ENCODE assay signal across 9 cellular contexts in genomic region chr6:7053125-7053784, GRCh38. TPM values are rescaled to one million over a fixed set of nuclear protein-coding genes. Genes with fewer than 3 reads are reported as not detected.
DNase-seq lines count a peak whose midpoint lies in the region; ATAC-seq, FAIRE-seq and TF ChIP-seq lines count a peak whose summit lies in the region.
"Had no signal": no experiment of that assay in that cellular context is flagged by ENCODE, and none has a peak within 500 bp of the region (broad histone marks: within the 10 kb centered on the region; RNA-seq: fewer than 3 reads in every experiment).

No MANE protein-coding gene starts in this region.

- BruUV-seq in MCF 10A (replicated peaks; lab: Mats Ljungman, UMichigan): no TSS peak
- no TSS peak for BruUV-seq in mammary epithelial cell (replicated peaks; lab: Mats Ljungman, UMichigan)

- no peak overlapping the region for H2AFZ ChIP-seq in mammary epithelial cell (ENCODE audit: low read depth, low read length)

- no peaks in the 10 kb centered on the region for H3K79me2 ChIP-seq in mammary epithelial cell (ENCODE audit: insufficient read depth, low read length)

- H3K27me3 Mint-ChIP-seq in MCF 10A (ENCODE audit: insufficient read depth, unreplicated experiment) (no peaks in the 10 kb centered on the region), naive B cell (no peaks in the 10 kb centered on the region)
- peaks cover 52% of the 10 kb centered on the region for H3K27me3 Mint-ChIP-seq in activated T-helper 2 cell treated with anti-CD3 and anti-CD28 coated beads, Interferon-gamma antibody, Interleukin-2, Interleukin-4, amounts not matched to agents 10 μg/mL and 5 μg/mL and 100 μg/mL, durations not matched to agents 14 hours and 24 hours and 36 hours (ENCODE audit: low read depth)

- H3K4me1 Mint-ChIP-seq in MCF 10A (ENCODE audit: insufficient read depth, unreplicated experiment) (peaks cover 35% of the 10 kb centered on the region), naive B cell (peaks cover 11 to 20% (median 15%) of the 10 kb centered on the region in 3 donors)
- peaks cover 2% of the 10 kb centered on the region for H3K4me1 Mint-ChIP-seq in activated T-helper 2 cell treated with anti-CD3 and anti-CD28 coated beads, Interferon-gamma antibody, Interleukin-2, Interleukin-4, amounts not matched to agents 10 μg/mL and 5 μg/mL and 100 μg/mL, durations not matched to agents 14 hours and 24 hours and 36 hours (ENCODE audit: low read depth)

- peaks cover 4% of the 10 kb centered on the region for H3K27me3 ChIP-seq in mammary epithelial cell (ENCODE audit: insufficient read depth, low read length)
- H3K27me3 ChIP-seq in upper lobe of right lung: no peaks in the 10 kb centered on the region

- no peak for FAIRE-seq in H54 (lab: Jason Lieb, UNC)

- no peaks in the 10 kb centered on the region for H3K9me3 Mint-ChIP-seq in MCF 10A (ENCODE audit: unreplicated experiment)
- no peaks in the 10 kb centered on the region for H3K9me3 Mint-ChIP-seq in naive B cell
- H3K9me3 Mint-ChIP-seq in activated T-helper 2 cell treated with anti-CD3 and anti-CD28 coated beads, Interferon-gamma antibody, Interleukin-2, Interleukin-4, amounts not matched to agents 10 μg/mL and 5 μg/mL and 100 μg/mL, durations not matched to agents 14 hours and 24 hours and 36 hours: no peaks in the 10 kb centered on the region

- intact Hi-C loops in MCF 10A (cut with micrococcal nuclease): loop anchor here (10.0 kb wide), 1 partner anchor 268 kb away; no protein-coding TSS in a partner anchor
- intact Hi-C loops in mammary epithelial cell (cut with micrococcal nuclease): no loop called here
- intact Hi-C loops in upper lobe of right lung (cut with DNase I): no loop called here
- intact Hi-C loops in activated T-helper 2 cell treated with anti-CD3 and anti-CD28 coated beads, Interferon-gamma antibody, Interleukin-2, Interleukin-4, amounts not matched to agents 10 μg/mL and 5 μg/mL and 100 μg/mL, durations not matched to agents 14 hours and 24 hours and 36 hours (cut with micrococcal nuclease): loop anchor here (5.0 kb wide), 1 partner anchor 54 kb away; the partner anchor contains the start of gene RREB1

- H3K27ac ChIP-seq in mammary epithelial cell (ENCODE audit: insufficient read depth, low read depth, low read length) (no peak overlapping the region), caudate nucleus (ENCODE audit: low read depth, low read length) (peak overlapping the region; percentile 11), upper lobe of right lung (peak overlapping the region; percentile 90)

- POLR2A ChIA-PET in MCF 10A (lab: Yijun Ruan, JAX): interaction anchor here (1.5 kb wide), 1 partner anchor 56 kb away, joined by 5 read pairs; no protein-coding TSS in a partner anchor

- dilution Hi-C loops in mammary epithelial cell (cut with HindIII; ENCODE audit: low sequenced_read_pairs): no loop called here

- TF ChIP-seq POLR2A in H54 (IDR thresholded peaks at IDR 0.05; ENCODE audit: low read depth, low read length): no peak

- H3K4me3 Mint-ChIP-seq in MCF 10A (ENCODE audit: unreplicated experiment): no peak overlapping the region
- peak overlapping the region; percentile 72 to 91 (median 84) for H3K4me3 Mint-ChIP-seq in naive B cell
- H3K4me3 Mint-ChIP-seq in activated T-helper 2 cell treated with anti-CD3 and anti-CD28 coated beads, Interferon-gamma antibody, Interleukin-2, Interleukin-4, amounts not matched to agents 10 μg/mL and 5 μg/mL and 100 μg/mL, durations not matched to agents 14 hours and 24 hours and 36 hours (ENCODE audit: low read depth): no peak overlapping the region

- no peaks in the 10 kb centered on the region for H3K36me3 ChIP-seq in mammary epithelial cell (ENCODE audit: insufficient read depth, low read length)
- no peaks in the 10 kb centered on the region for H3K36me3 ChIP-seq in upper lobe of right lung

- H4K20me1 ChIP-seq in mammary epithelial cell (ENCODE audit: insufficient read depth, low read length): no peaks in the 10 kb centered on the region

- ATAC-seq in naive B cell (ENCODE audit: low read depth in 2 of 2): no peak
- ATAC-seq in upper lobe of right lung: no peak

- H3K9ac ChIP-seq in mammary epithelial cell (ENCODE audit: insufficient read depth, low read length): no peak overlapping the region

- 93% methylated on average over 5 of the region's 5 CpGs for WGBS in mammary epithelial cell (ENCODE audit: low coverage, missing lambda C conversion rate)

- H3K4me3 ChIP-seq in mammary epithelial cell (replicated peaks in 1 of 3; ENCODE audit: insufficient read depth in 1 of 3, low read depth in 2 of 3, low read length in 3 of 3) (no peak overlapping the region), upper lobe of right lung (no peak overlapping the region)

- no peak overlapping the region for H3K4me2 ChIP-seq in mammary epithelial cell (ENCODE audit: insufficient read depth, low read depth, low read length)

- H3K27ac Mint-ChIP-seq in MCF 10A (ENCODE audit: low read depth, unreplicated experiment): peak overlapping the region; percentile 54
- H3K27ac Mint-ChIP-seq in naive B cell: peak overlapping the region in 3 of 6 donors; percentile 4 to 68 (median 14)
- no peak overlapping the region for H3K27ac Mint-ChIP-seq in activated T-helper 2 cell treated with anti-CD3 and anti-CD28 coated beads, Interferon-gamma antibody, Interleukin-2, Interleukin-4, amounts not matched to agents 10 μg/mL and 5 μg/mL and 100 μg/mL, durations not matched to agents 14 hours and 24 hours and 36 hours

- TF ChIP-seq CTCF in MCF 10A (IDR thresholded peaks at IDR 0.05; ENCODE audit: unreplicated experiment) (no peak), mammary epithelial cell (conservative IDR thresholded peaks at IDR 0.05 in 1 of 2, IDR thresholded peaks at IDR 0.05 in 1 of 2; ENCODE audit: extremely low read depth in 1 of 2, insufficient read depth in 1 of 2, low read depth in 1 of 2, low read length in 2 of 2) (no peak), upper lobe of right lung (IDR thresholded peaks at IDR 0.05) (no peak)

- DNase-seq in MCF 10A (ENCODE audit: unreplicated experiment): no peak
- no peak for DNase-seq in mammary epithelial cell
- no peak for DNase-seq in caudate nucleus (lab: John Stamatoyannopoulos, UW)
- no peak for DNase-seq in naive B cell
- no peak for DNase-seq in upper lobe of right lung
- DNase-seq in NCI-H69 (lab: John Stamatoyannopoulos, UW): no peak
- DNase-seq in H54 (ENCODE audit: insufficient read length, low spot score): no peak
- DNase-seq in activated T-helper 2 cell treated with anti-CD3 and anti-CD28 coated beads, Interferon-gamma antibody, Interleukin-2, Interleukin-4, amounts not matched to agents 10 μg/mL and 5 μg/mL and 100 μg/mL, durations not matched to agents 14 hours and 24 hours and 36 hours (ENCODE audit: low spot score): no peak
- DNase-seq: NCI-H1048 had no signal

- in situ Hi-C loops in mammary epithelial cell (cut with MboI; ENCODE audit: low sequenced_read_pairs in 2 of 2): no loop called here

- no peaks in the 10 kb centered on the region for H3K9me3 ChIP-seq in mammary epithelial cell (replicated peaks; ENCODE audit: insufficient read depth, low read length)
- no peaks in the 10 kb centered on the region for H3K9me3 ChIP-seq in upper lobe of right lung

- CTCF ChIA-PET in MCF 10A (lab: Yijun Ruan, JAX) (interaction anchor here (0.6 kb wide), 1 partner anchor 22 kb away, joined by 4 read pairs; no protein-coding TSS in a partner anchor), mammary epithelial cell (lab: Charles Lee; ENCODE audit: low non-redundant PET) (no interaction called here)

- H3K4me1 ChIP-seq in mammary epithelial cell (ENCODE audit: insufficient read depth, low read length) (peaks cover 16% of the 10 kb centered on the region), upper lobe of right lung (peaks cover 17% of the 10 kb centered on the region)

- H3K36me3 Mint-ChIP-seq in MCF 10A (ENCODE audit: insufficient read depth, unreplicated experiment) (no peaks in the 10 kb centered on the region), naive B cell (no peaks in the 10 kb centered on the region)
- H3K36me3 Mint-ChIP-seq in activated T-helper 2 cell treated with anti-CD3 and anti-CD28 coated beads, Interferon-gamma antibody, Interleukin-2, Interleukin-4, amounts not matched to agents 10 μg/mL and 5 μg/mL and 100 μg/mL, durations not matched to agents 14 hours and 24 hours and 36 hours (ENCODE audit: low read depth): no peaks in the 10 kb centered on the region

RNA-seq across cellular contexts. Expression of gene RREB1, which starts 54.5 kb away (rescaled TPM):
- total RNA-seq in MCF 10A (2022) (51.8 and 53.5 TPM in 2 replicates), mammary epithelial cell (10 to 100 TPM; 25.3 to 39.3 TPM), upper lobe of right lung (60.2 TPM)
- polyA plus RNA-seq in mammary epithelial cell (3.7 TPM), naive B cell (ENCODE audit: low read depth in 6 of 6) (1 to 10 TPM; 1.5 to 9.9 (median 5.2) TPM)
- 77.1 TPM for polyA minus RNA-seq in mammary epithelial cell
- 23.1 and 23.6 TPM in 2 replicates for total RNA-seq in activated T-helper 2 cell treated with anti-CD3 and anti-CD28 coated beads, Interferon-gamma antibody, Interleukin-2, Interleukin-4, amounts not matched to agents 10 μg/mL and 5 μg/mL and 100 μg/mL, durations not matched to agents 14 hours and 24 hours and 36 hours

Comparison
In these comparisons a context has a peak if more than half of its experiments do, and no peak if none do; other contexts are left out.
1. intact Hi-C loops: an anchor here in MCF 10A (10.0 kb wide) and activated T-helper 2 cell treated with anti-CD3 and anti-CD28 coated beads, Interferon-gamma antibody, Interleukin-2, Interleukin-4, amounts not matched to agents 10 μg/mL and 5 μg/mL and 100 μg/mL, durations not matched to agents 14 hours and 24 hours and 36 hours (5.0 kb wide); none called in mammary epithelial cell and upper lobe of right lung.
2. H3K4me3 Mint-ChIP-seq: peak in naive B cell (8 of 8); none in MCF 10A (single experiment) and activated T-helper 2 cell treated with anti-CD3 and anti-CD28 coated beads, Interferon-gamma antibody, Interleukin-2, Interleukin-4, amounts not matched to agents 10 μg/mL and 5 μg/mL and 100 μg/mL, durations not matched to agents 14 hours and 24 hours and 36 hours (single experiment).